Comparison of ENCODE assay signal across 24 cellular contexts in genomic region chr22:27760474-27760873, GRCh38. TPM values are rescaled to one million over a fixed set of nuclear protein-coding genes. Genes with fewer than 3 reads are reported as not detected.
DNase-seq lines count a peak whose midpoint lies in the region; ATAC-seq, FAIRE-seq and TF ChIP-seq lines count a peak whose summit lies in the region.
"Had no signal": no experiment of that assay in that cellular context is flagged by ENCODE, and none has a peak within 500 bp of the region (broad histone marks: within the 10 kb centered on the region; RNA-seq: fewer than 3 reads in every experiment).

No MANE protein-coding gene starts in this region.

- H3K27ac Mint-ChIP-seq in endodermal cell = no peak overlapping the region
- H3K27ac Mint-ChIP-seq: CD4-positive, CD25-positive, alpha-beta regulatory T cell; CD8-positive, alpha-beta memory T cell; GM23338; HFFc6 had no signal

- peaks cover 18% of the 10 kb centered on the region for H3K36me3 Mint-ChIP-seq in endodermal cell (ENCODE audit: low read depth)
- H3K36me3 Mint-ChIP-seq in activated T-cell treated with anti-CD3 and anti-CD28 coated beads, Interleukin-2, amount 50 U/mL, for 4 hours (ENCODE audit: insufficient read depth) = no peaks in the 10 kb centered on the region
- H3K36me3 Mint-ChIP-seq: CD4-positive, CD25-positive, alpha-beta regulatory T cell; CD8-positive, alpha-beta memory T cell had no signal

- no peak for TF ChIP-seq CTCF in RWPE1 (conservative IDR thresholded peaks at IDR 0.05; ENCODE audit: low read depth)
- no peak for TF ChIP-seq CTCF in endodermal cell (conservative IDR thresholded peaks at IDR 0.05)

- FAIRE-seq in urothelium cell line (lab: Jason Lieb, UNC) = peak; percentile 89
- FAIRE-seq: A549, D721Med, G401.6, GM12891, GM18507, H54, HTR-8/SVneo had no signal

- H3K4me1 ChIP-seq in BLaER1 (peaks cover 21% of the 10 kb centered on the region), endodermal cell (ENCODE audit: control insufficient read depth, insufficient read depth, low read length) (no peaks in the 10 kb centered on the region)
- H3K4me1 ChIP-seq: A549 had no signal

- H3K9ac ChIP-seq in BLaER1 = no peak overlapping the region
- no peak overlapping the region for H3K9ac ChIP-seq in endodermal cell (ENCODE audit: extremely low read depth, low read length, poor library complexity, severe bottlenecking)

- CTCF ChIA-PET in RWPE1 (lab: Yijun Ruan, JAX) = no interaction called here

- H3K4me1 Mint-ChIP-seq in endodermal cell = peaks cover 3% of the 10 kb centered on the region
- no peaks in the 10 kb centered on the region for H3K4me1 Mint-ChIP-seq in activated T-cell treated with anti-CD3 and anti-CD28 coated beads, Interleukin-2, amount 50 U/mL, for 4 hours (ENCODE audit: low read depth)
- H3K4me1 Mint-ChIP-seq: CD4-positive, CD25-positive, alpha-beta regulatory T cell; CD8-positive, alpha-beta memory T cell had no signal

- H3K27me3 ChIP-seq in BLaER1 (no peaks in the 10 kb centered on the region), endodermal cell (ENCODE audit: control insufficient read depth, insufficient read depth, low read length, poor library complexity, severe bottlenecking) (no peaks in the 10 kb centered on the region)

- H3K9me3 Mint-ChIP-seq in endodermal cell = no peaks in the 10 kb centered on the region
- no peaks in the 10 kb centered on the region for H3K9me3 Mint-ChIP-seq in activated T-cell treated with anti-CD3 and anti-CD28 coated beads, Interleukin-2, amount 50 U/mL, for 4 hours
- H3K9me3 Mint-ChIP-seq: CD8-positive, alpha-beta memory T cell; GM23338; HFFc6 had no signal

- H3K4me3 Mint-ChIP-seq in endodermal cell = no peak overlapping the region
- H3K4me3 Mint-ChIP-seq in activated T-cell treated with anti-CD3 and anti-CD28 coated beads, Interleukin-2, amount 50 U/mL, for 4 hours = no peak overlapping the region
- H3K4me3 Mint-ChIP-seq: CD4-positive, CD25-positive, alpha-beta regulatory T cell; CD8-positive, alpha-beta memory T cell; GM23338; HFFc6 had no signal

- H3K9me3 ChIP-seq in BLaER1 = no peaks in the 10 kb centered on the region
- H3K9me3 ChIP-seq in endodermal cell (ENCODE audit: control insufficient read depth, low read length) = no peaks in the 10 kb centered on the region
- H3K9me3 ChIP-seq: A549 had no signal

- no peaks in the 10 kb centered on the region for H4K20me1 ChIP-seq in BLaER1

- peaks cover 2% of the 10 kb centered on the region for H3K27me3 Mint-ChIP-seq in endodermal cell (ENCODE audit: insufficient read depth)
- peaks cover 2% of the 10 kb centered on the region for H3K27me3 Mint-ChIP-seq in activated T-cell treated with anti-CD3 and anti-CD28 coated beads, Interleukin-2, amount 50 U/mL, for 4 hours (ENCODE audit: low read depth)

- 92 to 98% methylated on average over 6 to 8 of the region's 8 CpGs for WGBS in endodermal cell (ENCODE audit: insufficient coverage in 1 of 2, insufficient read length in 1 of 2), 2 experiments

- POLR2A ChIA-PET in RWPE1 (lab: Yijun Ruan, JAX; ENCODE audit: low non-redundant PET) = no interaction called here

- H3K27ac ChIP-seq in BLaER1 (no peak overlapping the region), RWPE1 (peak overlapping the region; percentile 41), endodermal cell (ENCODE audit: low read depth, low read length) (peak overlapping the region; percentile 16)
- H3K27ac ChIP-seq: 22Rv1, A549 had no signal

- no peak for ATAC-seq in activated T-cell treated with anti-CD3 and anti-CD28 coated beads, Interleukin-2, amount 50 U/mL, for 4 hours
- no peak for ATAC-seq in HG02610 (IDR thresholded peaks at IDR 0.05; ENCODE audit: unreplicated experiment)
- ATAC-seq: A549, GM23338, HCT116 had no signal

- peak overlapping the region; percentile 39; the same call in 1 of the 2 replicates for H3K4me2 ChIP-seq in BLaER1
- H3K4me2 ChIP-seq: A549, GM23338 had no signal

- no peak for DNase-seq in RWPE1 (ENCODE audit: low spot score)
- no peak for DNase-seq in endodermal cell
- DNase-seq in urothelium cell line (ENCODE audit: low spot score) = no peak
- DNase-seq in RKO (ENCODE audit: low spot score) = no peak
- DNase-seq in activated T-cell treated with anti-CD3 and anti-CD28 coated beads, Interleukin-2, amount 50 U/mL, for 4 hours = no peak
- DNase-seq: C1 segment of cervical spinal cord; CD4-positive, CD25-positive, alpha-beta regulatory T cell; CD8-positive, alpha-beta memory T cell; COR-L47; HFFc6; IMR-90; KBM-7 had no signal

- H3K4me3 ChIP-seq in BLaER1 = no peak overlapping the region
- H3K4me3 ChIP-seq in endodermal cell (ENCODE audit: low read length) = no peak overlapping the region
- H3K4me3 ChIP-seq: A549, GM23338 had no signal

- H3K36me3 ChIP-seq in BLaER1 = no peaks in the 10 kb centered on the region
- no peaks in the 10 kb centered on the region for H3K36me3 ChIP-seq in endodermal cell (ENCODE audit: control insufficient read depth, insufficient read depth, low read length)

RNA-seq across cellular contexts. Expression of gene MN1, which starts 41.1 kb away (rescaled TPM):
- total RNA-seq in endodermal cell = 10 to 100 TPM in 1 of 2 donors, 1 to 10 TPM in 1; 4.4 to 17.8 TPM
- 41.5 TPM for polyA plus RNA-seq in endodermal cell (2013, experiment 1 of 2)
- polyA plus RNA-seq in endodermal cell (2013, experiment 2 of 2) = 44.1 TPM
- total RNA-seq in activated T-cell treated with anti-CD3 and anti-CD28 coated beads, Interleukin-2, amount 50 U/mL, for 4 hours = under 1 TPM; 0.03 to 0.08 (median 0.05) TPM
- polyA plus RNA-seq: CD8-positive, alpha-beta memory T cell had no signal

Comparison
In these comparisons a context has a peak if more than half of its experiments do, and no peak if none do; other contexts are left out.
1. RNA of gene MN1, which starts 41.1 kb away (total RNA-seq): 4.4 to 17.8 TPM in endodermal cell; 0.03 to 0.08 TPM in activated T-cell treated with anti-CD3 and anti-CD28 coated beads, Interleukin-2, amount 50 U/mL, for 4 hours; every median in the first group is over 4 times any median in the second.